In genomic region chr7:94452257-94452656, GRCh38 we compare ENCODE assay signal across 15 cellular contexts. TPM values are rescaled to one million over a fixed set of nuclear protein-coding genes. Genes with fewer than 3 reads are reported as not detected.
A peak's percentile ranks its signal among the peaks of the same experiment; 100 is the strongest.
DNase-seq lines count a peak whose midpoint lies in the region; ATAC-seq and TF ChIP-seq lines count a peak whose summit lies in the region.
"Had no signal": no experiment of that assay in that cellular context is flagged by ENCODE, and none has a peak within 500 bp of the region (broad histone marks: within the 10 kb centered on the region; RNA-seq: fewer than 3 reads in every experiment).

No MANE protein-coding gene starts in this region.

- intact Hi-C loops in gastrocnemius medialis (cut with DNase I; ENCODE audit: low total_unique reads): loop anchor here (5.0 kb wide), 1 partner anchor 205 kb away; the partner anchor contains the start of gene SGCE

- no peak for TF ChIP-seq POLR2A in gastrocnemius medialis (IDR thresholded peaks at IDR 0.05)

- H3K4me3 Mint-ChIP-seq in brain: peak overlapping the region in 1 of 5 experiments; percentile 16
- H3K4me3 Mint-ChIP-seq: activated CD8-positive, alpha-beta T cell treated with anti-CD3 and anti-CD28 coated beads for 36 hours; CD8-positive, alpha-beta T cell; endodermal cell had no signal

- peaks cover 0 to 13% (median 3%) of the 10 kb centered on the region in 5 experiments for H3K9me3 Mint-ChIP-seq in brain
- H3K9me3 Mint-ChIP-seq: activated CD8-positive, alpha-beta T cell treated with anti-CD3 and anti-CD28 coated beads for 36 hours; CD8-positive, alpha-beta T cell had no signal

- H3K9me3 ChIP-seq in gastrocnemius medialis: no peaks in the 10 kb centered on the region
- H3K9me3 ChIP-seq: neutrophil, tibial artery had no signal

- H3K4me1 ChIP-seq in gastrocnemius medialis: peaks cover 5 to 9% of the 10 kb centered on the region in 2 donors
- H3K4me1 ChIP-seq: tibial artery had no signal

- H3K4me1 Mint-ChIP-seq in brain: peaks cover 25% of the 10 kb centered on the region

- DNase-seq in NCI-H1417 (lab: John Stamatoyannopoulos, UW) (peak; percentile 75 to 94 (median 84)), NCI-H345 treated with DMSO at 0.1 percent for 48 hours (lab: John Stamatoyannopoulos, UW; ENCODE audit: unreplicated experiment) (peak; percentile 71), gastrocnemius medialis (peak in 1 of 2 donors; percentile 5), COLO829 (ENCODE audit: low spot score) (no peak)
- DNase-seq: activated CD8-positive, alpha-beta T cell treated with anti-CD3 and anti-CD28 coated beads for 36 hours; CD8-positive, alpha-beta T cell; endodermal cell; kidney glomerular epithelial cell; T-helper 2 cell; tibial artery had no signal

- in situ Hi-C loops in gastrocnemius medialis (cut with MboI; ENCODE audit: low sequenced_read_pairs in 4 of 4): loop anchor here in 2 of 4 donors (25.0 kb wide), 1 partner anchor 1035 kb away; the partner anchor contains the start of gene ASB4 (in 2 of the 2)

- ATAC-seq in gastrocnemius medialis (peak; percentile 30 to 75), HG02588 (IDR thresholded peaks at IDR 0.05; ENCODE audit: unreplicated experiment) (no peak)
- no peak for ATAC-seq in activated CD4-positive, CD25-positive, alpha-beta regulatory T cell treated with anti-CD3 and anti-CD28 coated beads, Interleukin-2, amount 50 U/mL, for 24 hours
- ATAC-seq: activated CD8-positive, alpha-beta T cell treated with anti-CD3 and anti-CD28 coated beads for 36 hours; CD8-positive, alpha-beta T cell; Panc1 had no signal

- TF ChIP-seq CTCF in brain (conservative IDR thresholded peaks at IDR 0.05) (no peak), gastrocnemius medialis (IDR thresholded peaks at IDR 0.05 in 4 of 5, conservative IDR thresholded peaks at IDR 0.05 in 1 of 5) (no peak)

- no peaks in the 10 kb centered on the region for H3K36me3 Mint-ChIP-seq in brain
- H3K36me3 Mint-ChIP-seq: CD8-positive, alpha-beta T cell had no signal

- no peaks in the 10 kb centered on the region for H3K36me3 ChIP-seq in gastrocnemius medialis
- H3K36me3 ChIP-seq: neutrophil, tibial artery had no signal

- no peaks in the 10 kb centered on the region for H3K27me3 Mint-ChIP-seq in brain

- H3K27ac ChIP-seq in gastrocnemius medialis: no peak overlapping the region
- H3K27ac ChIP-seq: neutrophil, tibial artery had no signal

- no peak overlapping the region for H3K4me3 ChIP-seq in gastrocnemius medialis
- H3K4me3 ChIP-seq: tibial artery had no signal

- peak overlapping the region in 3 of 5 experiments; percentile 46 to 80 (median 79) for H3K27ac Mint-ChIP-seq in brain
- H3K27ac Mint-ChIP-seq: activated CD8-positive, alpha-beta T cell treated with anti-CD3 and anti-CD28 coated beads for 36 hours; CD8-positive, alpha-beta T cell; endodermal cell had no signal

- no peaks in the 10 kb centered on the region for H3K27me3 ChIP-seq in gastrocnemius medialis
- H3K27me3 ChIP-seq: neutrophil, tibial artery had no signal

RNA-seq across cellular contexts. Expression of gene CASD1, which starts 57.4 kb away (rescaled TPM):
- polyA plus RNA-seq in brain (ENCODE audit: insufficient read depth, low read depth, low replicate concordance): 11.6 TPM
- 10 to 100 TPM in 3 of 4 donors, 1 to 10 TPM in 1; 9.8 to 25.0 (median 14.2) TPM for total RNA-seq in gastrocnemius medialis

RNA-seq across cellular contexts. Expression of gene COL1A2, which starts 57.6 kb away (rescaled TPM):
- polyA plus RNA-seq in brain (ENCODE audit: insufficient read depth, low read depth, low replicate concordance): 36.7 TPM
- total RNA-seq in gastrocnemius medialis: 10 to 100 TPM; 11.2 to 43.6 (median 18.7) TPM
- total RNA-seq: CD8-positive, alpha-beta T cell had no signal

Comparison
In these comparisons a context has a peak if more than half of its experiments do, and no peak if none do; other contexts are left out.
1. ATAC-seq: peak in gastrocnemius medialis (2 of 2); none in HG02588 (single experiment) and activated CD4-positive, CD25-positive, alpha-beta regulatory T cell treated with anti-CD3 and anti-CD28 coated beads, Interleukin-2, amount 50 U/mL, for 24 hours (0 of 2).